8 cellular contexts compared by ENCODE assay signal in genomic region chr10:80205478-80206276, GRCh38. TPM values are rescaled to one million over a fixed set of nuclear protein-coding genes. Genes with fewer than 3 reads are reported as not detected.
DNase-seq lines count a peak whose midpoint lies in the region; ATAC-seq and TF ChIP-seq lines count a peak whose summit lies in the region.

ANXA11 (minus strand) TSS chr10:80205537; CDS start chr10:80172861, 32,676 bp downstream.

- BruUV-seq in IMR-90 (replicated peaks; lab: Mats Ljungman, UMichigan): no TSS peak

- no peaks in the 10 kb centered on the region for H3K9me3 Mint-ChIP-seq in activated T-helper 17 cell treated with anti-CD3 and anti-CD28 coated beads, Interleukin-2, amount 50 U/mL, for 72 hours
- no peaks in the 10 kb centered on the region for H3K9me3 Mint-ChIP-seq in neural progenitor cell

- peak within 1 kb of the TSS; percentile 96 for H2AK9ac ChIP-seq in IMR-90 (replicated peaks; ENCODE audit: low read depth, low read length, poor library complexity)

- peak within 1 kb of the TSS; percentile 88 for H3K27ac Mint-ChIP-seq in activated T-helper 17 cell treated with anti-CD3 and anti-CD28 coated beads, Interleukin-2, amount 50 U/mL, for 72 hours
- peak within 1 kb of the TSS; percentile 83 for H3K27ac Mint-ChIP-seq in neural progenitor cell

- H2BK15ac ChIP-seq in IMR-90 (ENCODE audit: low read depth, low read length): peak within 1 kb of the TSS; percentile 98; the same call in 2 of the 3 replicates

- H3F3A ChIP-seq in neural progenitor cell (ENCODE audit: low read depth): peaks cover 15% of the 10 kb centered on the region

- WGBS in IMR-90 (ENCODE audit: extremely low coverage in 2 of 2, insufficient read length in 1 of 2), 2 experiments: 0% methylated on average over 12 of the region's 45 CpGs; no CpG with 5 or more reads in 1 of the 2 experiments

- no peaks in the 10 kb centered on the region for H3K27me3 Mint-ChIP-seq in activated T-helper 17 cell treated with anti-CD3 and anti-CD28 coated beads, Interleukin-2, amount 50 U/mL, for 72 hours
- H3K27me3 Mint-ChIP-seq in neural progenitor cell (ENCODE audit: insufficient read depth, low read depth): peaks cover 16% of the 10 kb centered on the region

- H3K27me3 ChIP-seq in IMR-90 (ENCODE audit: control insufficient read depth, insufficient read depth, low read length): no peaks in the 10 kb centered on the region
- H3K27me3 ChIP-seq in neural progenitor cell: peaks cover 55% of the 10 kb centered on the region
- no peaks in the 10 kb centered on the region for H3K27me3 ChIP-seq in subcutaneous abdominal adipose tissue (ENCODE audit: control insufficient read depth in 5 of 5, insufficient read depth in 4 of 5, low read length in 5 of 5)

- peaks cover 22% of the 10 kb centered on the region for H3K9me1 ChIP-seq in IMR-90 (ENCODE audit: insufficient read depth, low read length)

- peak within 1 kb of the TSS; percentile 89 for H3K18ac ChIP-seq in IMR-90 (ENCODE audit: low read depth, low read length)

- H3K4me1 ChIP-seq in IMR-90 (ENCODE audit: control insufficient read depth, insufficient read depth, low read length) (peaks cover 18% of the 10 kb centered on the region), neural progenitor cell (peaks cover 14% of the 10 kb centered on the region), subcutaneous abdominal adipose tissue (ENCODE audit: control insufficient read depth in 5 of 5, insufficient read depth in 5 of 5, low read length in 5 of 5) (peaks cover 20 to 67% (median 58%) of the 10 kb centered on the region in 5 donors)

- peak within 1 kb of the TSS; percentile 94 for H2AFZ ChIP-seq in IMR-90 (replicated peaks; ENCODE audit: low read length, poor library complexity)
- H2AFZ ChIP-seq in neural progenitor cell (replicated peaks): peak within 1 kb of the TSS; percentile 96

- DNase-seq in DMS53 (lab: John Stamatoyannopoulos, UW) (peak; percentile 94), IMR-90 (peak; percentile 54), RKO (ENCODE audit: low spot score) (peak; percentile 88), fibroblast of the aortic adventitia (ENCODE audit: low read depth) (peak; percentile 66), neural progenitor cell (ENCODE audit: low spot score) (peak; percentile 92)

- TF ChIP-seq POLR2A in IMR-90 (IDR thresholded peaks at IDR 0.05; ENCODE audit: low read depth, low read length): peak; percentile 81

- ATAC-seq in GM21526 (IDR thresholded peaks at IDR 0.05; ENCODE audit: low FRiP score, unreplicated experiment) (peak; percentile 84), IMR-90 (ENCODE audit: low read depth) (peak; percentile 78)
- peak; percentile 72 for ATAC-seq in activated T-helper 17 cell treated with anti-CD3 and anti-CD28 coated beads, Interleukin-2, amount 50 U/mL, for 72 hours (replicated peaks)

- no peaks in the 10 kb centered on the region for H3K79me2 ChIP-seq in neural progenitor cell (ENCODE audit: low read depth)

- intact Hi-C loops in IMR-90 (cut with micrococcal nuclease): no loop called here

- peak within 1 kb of the TSS; percentile 93 for H3K4me3 Mint-ChIP-seq in activated T-helper 17 cell treated with anti-CD3 and anti-CD28 coated beads, Interleukin-2, amount 50 U/mL, for 72 hours
- H3K4me3 Mint-ChIP-seq in neural progenitor cell: peak within 1 kb of the TSS; percentile 85

- dilution Hi-C loops in IMR-90 (cut with HindIII; ENCODE audit: low sequenced_read_pairs, unreplicated experiment): no loop called here

- H4K5ac ChIP-seq in IMR-90 (ENCODE audit: low read depth, low read length): peak within 1 kb of the TSS; percentile 84

- H3K9ac ChIP-seq in IMR-90 (ENCODE audit: low read depth, low read length) (peak within 1 kb of the TSS; percentile 88), neural progenitor cell (no peak within 1 kb of the TSS), subcutaneous abdominal adipose tissue (ENCODE audit: low read length in 5 of 5) (peak within 1 kb of the TSS; percentile 86 to 97 (median 92))

- TF ChIP-seq CTCF in IMR-90 (conservative IDR thresholded peaks at IDR 0.05; ENCODE audit: low read depth, low read length) (no peak), fibroblast of the aortic adventitia (IDR thresholded peaks at IDR 0.05; ENCODE audit: insufficient read depth, low read length) (no peak), neural progenitor cell (IDR thresholded peaks at IDR 0.05) (no peak)

- H3K56ac ChIP-seq in IMR-90 (ENCODE audit: extremely low read depth, insufficient read depth, low read length): peak within 1 kb of the TSS; percentile 69

- H3K36me3 Mint-ChIP-seq in activated T-helper 17 cell treated with anti-CD3 and anti-CD28 coated beads, Interleukin-2, amount 50 U/mL, for 72 hours (ENCODE audit: low read depth): peaks cover 40% of the 10 kb centered on the region
- no peaks in the 10 kb centered on the region for H3K36me3 Mint-ChIP-seq in neural progenitor cell

- in situ Hi-C loops in IMR-90 (cut with MboI; ENCODE audit: low sequenced_read_pairs): loop anchor here (10.0 kb wide), 1 partner anchor 51 kb away; no protein-coding TSS in a partner anchor

- peaks cover 5% of the 10 kb centered on the region; the same call in 1 of the 2 replicates for H3K36me3 ChIP-seq in IMR-90 (ENCODE audit: control insufficient read depth, insufficient read depth, low read length)
- no peaks in the 10 kb centered on the region for H3K36me3 ChIP-seq in neural progenitor cell
- H3K36me3 ChIP-seq in subcutaneous abdominal adipose tissue (ENCODE audit: control insufficient read depth in 5 of 5, insufficient read depth in 5 of 5, low read length in 5 of 5): peaks cover 0 to 5% (median 0%) of the 10 kb centered on the region in 5 donors

- H3K4me1 Mint-ChIP-seq in activated T-helper 17 cell treated with anti-CD3 and anti-CD28 coated beads, Interleukin-2, amount 50 U/mL, for 72 hours: peaks cover 30% of the 10 kb centered on the region
- peaks cover 18% of the 10 kb centered on the region for H3K4me1 Mint-ChIP-seq in neural progenitor cell

- peak within 1 kb of the TSS; percentile 97 for H3K14ac ChIP-seq in IMR-90 (replicated peaks; ENCODE audit: low read depth, low read length)

- peak within 1 kb of the TSS; percentile 88 for H3K23ac ChIP-seq in IMR-90 (ENCODE audit: low read depth, low read length)

- no peak for TF ChIP-seq RAD21 in IMR-90 (IDR thresholded peaks at IDR 0.05; ENCODE audit: low read length)

- H3K9me3 ChIP-seq in IMR-90 (ENCODE audit: control insufficient read depth, insufficient read depth, low read length) (no peaks in the 10 kb centered on the region), neural progenitor cell (ENCODE audit: low read depth) (no peaks in the 10 kb centered on the region), subcutaneous abdominal adipose tissue (ENCODE audit: control insufficient read depth in 5 of 5, low read length in 5 of 5) (no peaks in the 10 kb centered on the region)

- peak within 1 kb of the TSS; percentile 98 for H3K27ac ChIP-seq in IMR-90 (ENCODE audit: insufficient read depth, low read length)
- no peak within 1 kb of the TSS for H3K27ac ChIP-seq in neural progenitor cell
- H3K27ac ChIP-seq in subcutaneous abdominal adipose tissue (ENCODE audit: low read depth, low read length): peak within 1 kb of the TSS; percentile 93

- peak within 1 kb of the TSS; percentile 97 for H2BK5ac ChIP-seq in IMR-90 (ENCODE audit: low read depth, low read length, poor library complexity, severe bottlenecking)

- H3K4me2 ChIP-seq in IMR-90 (ENCODE audit: low read depth, low read length) (peak within 1 kb of the TSS; percentile 99), neural progenitor cell (peak within 1 kb of the TSS; percentile 94)

- H4K91ac ChIP-seq in IMR-90 (ENCODE audit: insufficient read depth, low read depth, low read length): peak within 1 kb of the TSS; percentile 88

- peak within 1 kb of the TSS; percentile 99 for H2BK20ac ChIP-seq in IMR-90 (ENCODE audit: low read depth, low read length)

- peak within 1 kb of the TSS; percentile 95 for H3K4ac ChIP-seq in IMR-90 (ENCODE audit: low read depth, low read length)

- H3K79me1 ChIP-seq in IMR-90 (ENCODE audit: low read depth in 1 of 2, low read length in 2 of 2): peaks cover 9 to 59% of the 10 kb centered on the region in 2 experiments; a peak in 3 of 4 replicates

- H3K4me3 ChIP-seq in IMR-90 (ENCODE audit: insufficient read depth, low read depth, low read length): peak within 1 kb of the TSS; percentile 61
- H3K4me3 ChIP-seq in fibroblast of the aortic adventitia (ENCODE audit: low read depth, low read length): peak within 1 kb of the TSS; percentile 91
- peak within 1 kb of the TSS; percentile 77 for H3K4me3 ChIP-seq in neural progenitor cell
- H3K4me3 ChIP-seq in subcutaneous abdominal adipose tissue (ENCODE audit: low read depth in 1 of 5, low read length in 5 of 5): peak within 1 kb of the TSS; percentile 82 to 99 (median 87)

- H4K20me1 ChIP-seq in IMR-90 (ENCODE audit: insufficient read depth, low read length) (peaks cover 36% of the 10 kb centered on the region), neural progenitor cell (ENCODE audit: low read depth) (peaks cover 5% of the 10 kb centered on the region)

- H2BK120ac ChIP-seq in IMR-90 (ENCODE audit: low read depth, low read length): peak within 1 kb of the TSS; percentile 97

- peak within 1 kb of the TSS; percentile 79 for H2AK5ac ChIP-seq in IMR-90 (ENCODE audit: low read depth, low read length)

- POLR2A ChIA-PET in IMR-90 (lab: Charles Lee; ENCODE audit: unreplicated experiment): no interaction called here

- CTCF ChIA-PET in IMR-90 (lab: Yijun Ruan, JAX): no interaction called here

- H4K8ac ChIP-seq in IMR-90 (ENCODE audit: low read depth in 2 of 2, low read length in 2 of 2): peak within 1 kb of the TSS; percentile 76 to 94

TF ChIP-seq in IMR-90, 13 proteins besides CTCF, POLR2A, EP300 and RAD21:
- TF ChIP-seq CEBPB (IDR thresholded peaks at IDR 0.05; ENCODE audit: low read depth, low read length): no peak
- TF ChIP-seq MAFK (IDR thresholded peaks at IDR 0.05; ENCODE audit: low read depth, low read length): peak; percentile 92
- peak; percentile 25; the same call in 1 of the 2 replicates for TF ChIP-seq MAZ (IDR thresholded peaks at IDR 0.05; ENCODE audit: borderline replicate concordance, low read depth, low read length)

RNA-seq across cellular contexts. Expression of gene ANXA11, which starts in this region (rescaled TPM):
- total RNA-seq in IMR-90 (2012; rRNA removed) (39.4 and 40.8 TPM in 2 replicates), fibroblast of the aortic adventitia (ENCODE audit: low replicate concordance) (51.1 and 153 TPM in 2 replicates), neural progenitor cell (ENCODE audit: low replicate concordance) (2.7 and 7.3 TPM in 2 replicates)
- 109 and 114 TPM in 2 replicates for polyA plus RNA-seq in IMR-90 (2012; rRNA removed)
- polyA plus RNA-seq in IMR-90 (2012; cell fraction: cytosol; rRNA removed): 104 and 105 TPM in 2 replicates
- polyA plus RNA-seq in IMR-90 (2012; cell fraction: nucleus; rRNA removed; ENCODE audit: low replicate concordance): 86.2 and 114 TPM in 2 replicates
- total RNA-seq in activated T-helper 17 cell treated with anti-CD3 and anti-CD28 coated beads, Interleukin-2, amount 50 U/mL, for 72 hours: 100 to 1,000 TPM; 184 to 275 TPM
